ENCODE assay signal across 3 cellular contexts in the genomic region with DNA sequence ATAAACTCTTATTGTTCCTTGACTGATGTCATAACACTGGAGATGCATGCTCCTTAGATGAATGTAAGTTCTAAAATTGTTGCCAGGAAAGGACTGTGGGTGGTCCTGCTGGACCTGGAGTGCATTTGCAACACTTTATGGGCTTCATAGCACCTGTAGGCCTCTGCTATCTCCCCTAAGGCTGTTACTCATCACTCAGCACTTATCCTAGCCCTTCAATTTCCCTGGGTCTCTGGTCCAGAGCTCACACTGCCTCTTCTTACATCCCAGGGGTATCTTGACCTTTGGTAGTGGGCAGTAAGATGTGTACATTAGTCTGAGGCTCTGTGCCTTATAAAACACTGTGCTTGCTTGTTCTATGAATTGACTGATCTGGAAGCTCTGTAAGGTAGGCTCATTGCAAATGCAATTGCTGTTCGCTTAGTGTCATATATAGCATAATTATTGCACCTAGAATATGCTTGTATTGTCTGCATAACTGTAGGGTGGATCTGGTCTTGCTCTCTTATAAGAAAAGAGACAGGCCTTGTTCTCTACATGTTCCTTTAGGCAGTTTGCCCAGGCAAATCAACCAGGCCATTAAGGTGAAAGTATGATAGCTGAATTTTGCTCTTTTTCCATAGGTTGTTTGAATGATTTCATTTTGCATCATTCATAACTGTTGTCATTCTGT.
TF ChIP-seq lines count a peak whose summit lies in the region.

No MANE protein-coding gene starts in this region.

TF ChIP-seq in SK-N-SH treated with all-trans-retinoic acid at 6 μM for 48 hours, 23 proteins besides CTCF, POLR2A, EP300 and RAD21:
- no peak for TF ChIP-seq ZNF8 (CRISPR knock-in tag; IDR thresholded peaks at IDR 0.05)
- no peak for TF ChIP-seq SNAI2 (CRISPR knock-in tag; IDR thresholded peaks at IDR 0.05)
- TF ChIP-seq RARB (CRISPR knock-in tag; IDR thresholded peaks at IDR 0.05) = no peak
- no peak for TF ChIP-seq ARNTL (CRISPR knock-in tag; IDR thresholded peaks at IDR 0.05; ENCODE audit: borderline replicate concordance, low read depth)
- TF ChIP-seq ISL1 (CRISPR knock-in tag; IDR thresholded peaks at IDR 0.05) = no peak
- TF ChIP-seq TCF4 (CRISPR knock-in tag; IDR thresholded peaks at IDR 0.05; ENCODE audit: borderline replicate concordance) = no peak
- no peak for TF ChIP-seq ZFP3 (CRISPR knock-in tag; IDR thresholded peaks at IDR 0.05)
- TF ChIP-seq ESRRG (CRISPR knock-in tag; IDR thresholded peaks at IDR 0.05) = no peak
- TF ChIP-seq, protein P1, sequence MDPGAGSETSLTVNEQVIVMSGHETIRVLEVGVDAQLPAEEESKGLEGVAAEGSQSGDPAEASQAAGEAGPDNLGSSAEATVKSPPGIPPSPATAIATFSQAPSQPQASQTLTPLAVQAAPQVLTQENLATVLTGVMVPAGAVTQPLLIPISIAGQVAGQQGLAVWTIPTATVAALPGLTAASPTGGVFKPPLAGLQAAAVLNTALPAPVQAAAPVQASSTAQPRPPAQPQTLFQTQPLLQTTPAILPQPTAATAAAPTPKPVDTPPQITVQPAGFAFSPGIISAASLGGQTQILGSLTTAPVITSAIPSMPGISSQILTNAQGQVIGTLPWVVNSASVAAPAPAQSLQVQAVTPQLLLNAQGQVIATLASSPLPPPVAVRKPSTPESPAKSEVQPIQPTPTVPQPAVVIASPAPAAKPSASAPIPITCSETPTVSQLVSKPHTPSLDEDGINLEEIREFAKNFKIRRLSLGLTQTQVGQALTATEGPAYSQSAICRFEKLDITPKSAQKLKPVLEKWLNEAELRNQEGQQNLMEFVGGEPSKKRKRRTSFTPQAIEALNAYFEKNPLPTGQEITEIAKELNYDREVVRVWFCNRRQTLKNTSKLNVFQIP (CRISPR knock-in tag; IDR thresholded peaks at IDR 0.05; ENCODE audit: borderline replicate concordance, low read depth) = no peak
- TF ChIP-seq BACH2 (CRISPR knock-in tag; IDR thresholded peaks at IDR 0.05; ENCODE audit: borderline replicate concordance) = no peak
- no peak for TF ChIP-seq OSR1 (CRISPR knock-in tag; IDR thresholded peaks at IDR 0.05)
- TF ChIP-seq ZC3H10 (CRISPR knock-in tag; IDR thresholded peaks at IDR 0.05) = no peak
- TF ChIP-seq PPARA (CRISPR knock-in tag; IDR thresholded peaks at IDR 0.05; ENCODE audit: borderline replicate concordance) = no peak
- TF ChIP-seq, protein P2, sequence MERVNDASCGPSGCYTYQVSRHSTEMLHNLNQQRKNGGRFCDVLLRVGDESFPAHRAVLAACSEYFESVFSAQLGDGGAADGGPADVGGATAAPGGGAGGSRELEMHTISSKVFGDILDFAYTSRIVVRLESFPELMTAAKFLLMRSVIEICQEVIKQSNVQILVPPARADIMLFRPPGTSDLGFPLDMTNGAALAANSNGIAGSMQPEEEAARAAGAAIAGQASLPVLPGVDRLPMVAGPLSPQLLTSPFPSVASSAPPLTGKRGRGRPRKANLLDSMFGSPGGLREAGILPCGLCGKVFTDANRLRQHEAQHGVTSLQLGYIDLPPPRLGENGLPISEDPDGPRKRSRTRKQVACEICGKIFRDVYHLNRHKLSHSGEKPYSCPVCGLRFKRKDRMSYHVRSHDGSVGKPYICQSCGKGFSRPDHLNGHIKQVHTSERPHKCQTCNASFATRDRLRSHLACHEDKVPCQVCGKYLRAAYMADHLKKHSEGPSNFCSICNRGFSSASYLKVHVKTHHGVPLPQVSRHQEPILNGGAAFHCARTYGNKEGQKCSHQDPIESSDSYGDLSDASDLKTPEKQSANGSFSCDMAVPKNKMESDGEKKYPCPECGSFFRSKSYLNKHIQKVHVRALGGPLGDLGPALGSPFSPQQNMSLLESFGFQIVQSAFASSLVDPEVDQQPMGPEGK (CRISPR knock-in tag; IDR thresholded peaks at IDR 0.05; ENCODE audit: borderline replicate concordance) = no peak
- TF ChIP-seq TOX (CRISPR knock-in tag; IDR thresholded peaks at IDR 0.05; ENCODE audit: borderline replicate concordance) = no peak
- TF ChIP-seq ZFP30 (CRISPR knock-in tag; IDR thresholded peaks at IDR 0.05) = no peak
- no peak for TF ChIP-seq ZNF70 (CRISPR knock-in tag; IDR thresholded peaks at IDR 0.05)

TF ChIP-seq in SK-N-SH, 30 proteins besides CTCF, POLR2A, EP300 and RAD21 (continues in another document):
- TF ChIP-seq EZH2phosphoT487 (IDR thresholded peaks at IDR 0.05; ENCODE audit: borderline replicate concordance, low read depth) (no peak), SIN3A (IDR thresholded peaks at IDR 0.05; ENCODE audit: borderline replicate concordance, low read depth, low read length) (no peak), RFX5 (IDR thresholded peaks at IDR 0.05; ENCODE audit: low read length) (no peak), SMC3 (IDR thresholded peaks at IDR 0.05; ENCODE audit: low read depth, low read length) (no peak), USF2 (IDR thresholded peaks at IDR 0.05; ENCODE audit: borderline replicate concordance, low read depth, low read length) (no peak), YY1 (IDR thresholded peaks at IDR 0.05; ENCODE audit: low read depth) (no peak)
- TF ChIP-seq, protein P3, sequence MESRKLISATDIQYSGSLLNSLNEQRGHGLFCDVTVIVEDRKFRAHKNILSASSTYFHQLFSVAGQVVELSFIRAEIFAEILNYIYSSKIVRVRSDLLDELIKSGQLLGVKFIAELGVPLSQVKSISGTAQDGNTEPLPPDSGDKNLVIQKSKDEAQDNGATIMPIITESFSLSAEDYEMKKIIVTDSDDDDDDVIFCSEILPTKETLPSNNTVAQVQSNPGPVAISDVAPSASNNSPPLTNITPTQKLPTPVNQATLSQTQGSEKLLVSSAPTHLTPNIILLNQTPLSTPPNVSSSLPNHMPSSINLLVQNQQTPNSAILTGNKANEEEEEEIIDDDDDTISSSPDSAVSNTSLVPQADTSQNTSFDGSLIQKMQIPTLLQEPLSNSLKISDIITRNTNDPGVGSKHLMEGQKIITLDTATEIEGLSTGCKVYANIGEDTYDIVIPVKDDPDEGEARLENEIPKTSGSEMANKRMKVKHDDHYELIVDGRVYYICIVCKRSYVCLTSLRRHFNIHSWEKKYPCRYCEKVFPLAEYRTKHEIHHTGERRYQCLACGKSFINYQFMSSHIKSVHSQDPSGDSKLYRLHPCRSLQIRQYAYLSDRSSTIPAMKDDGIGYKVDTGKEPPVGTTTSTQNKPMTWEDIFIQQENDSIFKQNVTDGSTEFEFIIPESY (IDR thresholded peaks at IDR 0.05; ENCODE audit: borderline replicate concordance, low read depth) = no peak
- TF ChIP-seq, protein P4, sequence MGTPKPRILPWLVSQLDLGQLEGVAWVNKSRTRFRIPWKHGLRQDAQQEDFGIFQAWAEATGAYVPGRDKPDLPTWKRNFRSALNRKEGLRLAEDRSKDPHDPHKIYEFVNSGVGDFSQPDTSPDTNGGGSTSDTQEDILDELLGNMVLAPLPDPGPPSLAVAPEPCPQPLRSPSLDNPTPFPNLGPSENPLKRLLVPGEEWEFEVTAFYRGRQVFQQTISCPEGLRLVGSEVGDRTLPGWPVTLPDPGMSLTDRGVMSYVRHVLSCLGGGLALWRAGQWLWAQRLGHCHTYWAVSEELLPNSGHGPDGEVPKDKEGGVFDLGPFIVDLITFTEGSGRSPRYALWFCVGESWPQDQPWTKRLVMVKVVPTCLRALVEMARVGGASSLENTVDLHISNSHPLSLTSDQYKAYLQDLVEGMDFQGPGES (IDR thresholded peaks at IDR 0.05; ENCODE audit: low read depth, low read length) = no peak
- TF ChIP-seq, protein P5, sequence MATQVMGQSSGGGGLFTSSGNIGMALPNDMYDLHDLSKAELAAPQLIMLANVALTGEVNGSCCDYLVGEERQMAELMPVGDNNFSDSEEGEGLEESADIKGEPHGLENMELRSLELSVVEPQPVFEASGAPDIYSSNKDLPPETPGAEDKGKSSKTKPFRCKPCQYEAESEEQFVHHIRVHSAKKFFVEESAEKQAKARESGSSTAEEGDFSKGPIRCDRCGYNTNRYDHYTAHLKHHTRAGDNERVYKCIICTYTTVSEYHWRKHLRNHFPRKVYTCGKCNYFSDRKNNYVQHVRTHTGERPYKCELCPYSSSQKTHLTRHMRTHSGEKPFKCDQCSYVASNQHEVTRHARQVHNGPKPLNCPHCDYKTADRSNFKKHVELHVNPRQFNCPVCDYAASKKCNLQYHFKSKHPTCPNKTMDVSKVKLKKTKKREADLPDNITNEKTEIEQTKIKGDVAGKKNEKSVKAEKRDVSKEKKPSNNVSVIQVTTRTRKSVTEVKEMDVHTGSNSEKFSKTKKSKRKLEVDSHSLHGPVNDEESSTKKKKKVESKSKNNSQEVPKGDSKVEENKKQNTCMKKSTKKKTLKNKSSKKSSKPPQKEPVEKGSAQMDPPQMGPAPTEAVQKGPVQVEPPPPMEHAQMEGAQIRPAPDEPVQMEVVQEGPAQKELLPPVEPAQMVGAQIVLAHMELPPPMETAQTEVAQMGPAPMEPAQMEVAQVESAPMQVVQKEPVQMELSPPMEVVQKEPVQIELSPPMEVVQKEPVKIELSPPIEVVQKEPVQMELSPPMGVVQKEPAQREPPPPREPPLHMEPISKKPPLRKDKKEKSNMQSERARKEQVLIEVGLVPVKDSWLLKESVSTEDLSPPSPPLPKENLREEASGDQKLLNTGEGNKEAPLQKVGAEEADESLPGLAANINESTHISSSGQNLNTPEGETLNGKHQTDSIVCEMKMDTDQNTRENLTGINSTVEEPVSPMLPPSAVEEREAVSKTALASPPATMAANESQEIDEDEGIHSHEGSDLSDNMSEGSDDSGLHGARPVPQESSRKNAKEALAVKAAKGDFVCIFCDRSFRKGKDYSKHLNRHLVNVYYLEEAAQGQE (IDR thresholded peaks at IDR 0.05; ENCODE audit: low read depth, low read length) = no peak

TF ChIP-seq in neural cell, 6 proteins besides CTCF, POLR2A, EP300 and RAD21:
- TF ChIP-seq POLR2AphosphoS5 (IDR thresholded peaks at IDR 0.05) (no peak), EZH2 (IDR thresholded peaks at IDR 0.05; ENCODE audit: borderline replicate concordance, insufficient read depth, low read length, poor library complexity, severe bottlenecking) (no peak), SMC3 (conservative IDR thresholded peaks at IDR 0.05; ENCODE audit: poor library complexity) (no peak), MXI1 (conservative IDR thresholded peaks at IDR 0.05; ENCODE audit: poor library complexity, severe bottlenecking) (no peak), TAF1 (IDR thresholded peaks at IDR 0.05; ENCODE audit: low read depth) (no peak)
- TF ChIP-seq, protein P5 (IDR thresholded peaks at IDR 0.05; ENCODE audit: borderline replicate concordance) = no peak
